1 cellular context compared by ENCODE assay signal in genomic region chr2:70142590-70143313, GRCh38.
A peak's percentile ranks its signal among the peaks of the same experiment; 100 is the strongest.
TF ChIP-seq lines count a peak whose summit lies in the region.

No MANE protein-coding gene starts in this region.

TF ChIP-seq in HEK293, 187 proteins besides CTCF, POLR2A, EP300 and RAD21 (continued from another document and continues in another):
- TF ChIP-seq KLF9 (tag by site-specific recombination; IDR thresholded peaks at IDR 0.05; ENCODE audit: low read depth): peak; percentile 77; the same call in 1 of the 2 replicates
- TF ChIP-seq ZNF777 (tag by site-specific recombination; IDR thresholded peaks at IDR 0.05; ENCODE audit: borderline replicate concordance): no peak
- TF ChIP-seq SP3 (tag by site-specific recombination; IDR thresholded peaks at IDR 0.05): peak; percentile 90
- TF ChIP-seq PRDM4 (tag by site-specific recombination; IDR thresholded peaks at IDR 0.05): peak; percentile 70
- no peak for TF ChIP-seq ZNF514 (tag by site-specific recombination; IDR thresholded peaks at IDR 0.05)
- TF ChIP-seq ZSCAN23 (tag by site-specific recombination; IDR thresholded peaks at IDR 0.05): peak; percentile 76
- peak; percentile 75 for TF ChIP-seq WT1 (tag by site-specific recombination; IDR thresholded peaks at IDR 0.05)
- TF ChIP-seq ZSCAN5A (tag by site-specific recombination; IDR thresholded peaks at IDR 0.05): 0 out of 2 replicates have a peak, but pooled peaks have one; percentile 28
- peak; percentile 99 for TF ChIP-seq KLF10 (tag by site-specific recombination; IDR thresholded peaks at IDR 0.05)
- peak; percentile 99 for TF ChIP-seq ZNF629 (tag by site-specific recombination; IDR thresholded peaks at IDR 0.05)
- no peak for TF ChIP-seq ZNF513 (tag by site-specific recombination; IDR thresholded peaks at IDR 0.05)
- peak; percentile 8; the same call in 1 of the 2 replicates for TF ChIP-seq ZBTB44 (tag by site-specific recombination; IDR thresholded peaks at IDR 0.05)
- TF ChIP-seq ZIC2 (tag by site-specific recombination; IDR thresholded peaks at IDR 0.05): peak; percentile 74
- no peak for TF ChIP-seq BCL6B (tag by site-specific recombination; IDR thresholded peaks at IDR 0.05)
- no peak for TF ChIP-seq HOXD13 (CRISPR knock-in tag; IDR thresholded peaks at IDR 0.05; ENCODE audit: borderline replicate concordance)
- peak; percentile 87 for TF ChIP-seq INSM2 (tag by site-specific recombination; IDR thresholded peaks at IDR 0.05)
- TF ChIP-seq HIC1 (tag by site-specific recombination; IDR thresholded peaks at IDR 0.05): peak; percentile 89
- TF ChIP-seq ZNF174 (tag by site-specific recombination; IDR thresholded peaks at IDR 0.05): no peak
- TF ChIP-seq ZNF140 (tag by site-specific recombination; IDR thresholded peaks at IDR 0.05): no peak
- no peak for TF ChIP-seq ZNF211 (tag by site-specific recombination; IDR thresholded peaks at IDR 0.05; ENCODE audit: low read depth)
- no peak for TF ChIP-seq TRIM28 (IDR thresholded peaks at IDR 0.05; ENCODE audit: borderline replicate concordance, low read length)
- TF ChIP-seq ZNF596 (tag by site-specific recombination; IDR thresholded peaks at IDR 0.05): no peak
- no peak for TF ChIP-seq ZFP41 (tag by site-specific recombination; IDR thresholded peaks at IDR 0.05; ENCODE audit: borderline replicate concordance)
- TF ChIP-seq ZNF24 (tag by site-specific recombination; IDR thresholded peaks at IDR 0.05): peak; percentile 93
- peak; percentile 99 for TF ChIP-seq KLF16 (tag by site-specific recombination; IDR thresholded peaks at IDR 0.05)
- no peak for TF ChIP-seq MEIS1 (CRISPR knock-in tag; IDR thresholded peaks at IDR 0.05; ENCODE audit: borderline replicate concordance)
- no peak for TF ChIP-seq ZNF48 (tag by site-specific recombination; IDR thresholded peaks at IDR 0.05)
- peak; percentile 96 for TF ChIP-seq ZBTB17 (tag by site-specific recombination; IDR thresholded peaks at IDR 0.05)
- TF ChIP-seq ZBTB8A (tag by site-specific recombination; IDR thresholded peaks at IDR 0.05): 0 out of 2 replicates have a peak, but pooled peaks have one; percentile 7
- TF ChIP-seq KLF7 (tag by site-specific recombination; IDR thresholded peaks at IDR 0.05; ENCODE audit: borderline replicate concordance): peak; percentile 52; the same call in 1 of the 2 replicates
- TF ChIP-seq SETDB1 (IDR thresholded peaks at IDR 0.05; ENCODE audit: insufficient read length, low read length): no peak
- TF ChIP-seq REPIN1 (tag by site-specific recombination; IDR thresholded peaks at IDR 0.05; ENCODE audit: low read depth): no peak
- TF ChIP-seq ZNF830 (tag by site-specific recombination; IDR thresholded peaks at IDR 0.05; ENCODE audit: low read depth): no peak
- TF ChIP-seq ZBTB20 (tag by site-specific recombination; IDR thresholded peaks at IDR 0.05): peak; percentile 87
- TF ChIP-seq ZNF366 (tag by site-specific recombination; conservative IDR thresholded peaks at IDR 0.05): peak; percentile 96
- peak; percentile 91 for TF ChIP-seq ZFP37 (tag by site-specific recombination; IDR thresholded peaks at IDR 0.05)
- TF ChIP-seq ZNF580 (tag by site-specific recombination; IDR thresholded peaks at IDR 0.05): no peak
- TF ChIP-seq GLIS1 (tag by site-specific recombination; IDR thresholded peaks at IDR 0.05): peak; percentile 93
- 0 out of 2 replicates have a peak, but pooled peaks have one; percentile 56 for TF ChIP-seq ZFP69B (tag by site-specific recombination; IDR thresholded peaks at IDR 0.05)
- TF ChIP-seq ZNF335 (tag by site-specific recombination; conservative IDR thresholded peaks at IDR 0.05): peak; percentile 43
- no peak for TF ChIP-seq ZNF280C (tag by site-specific recombination; IDR thresholded peaks at IDR 0.05)
- no peak for TF ChIP-seq ZNF473 (tag by site-specific recombination; IDR thresholded peaks at IDR 0.05)
- TF ChIP-seq ZBTB48 (tag by site-specific recombination; IDR thresholded peaks at IDR 0.05): no peak
- TF ChIP-seq SP7 (tag by site-specific recombination; IDR thresholded peaks at IDR 0.05): peak; percentile 94
- TF ChIP-seq ZNF548 (tag by site-specific recombination; IDR thresholded peaks at IDR 0.05): no peak
- no peak for TF ChIP-seq ZNF16 (tag by site-specific recombination; IDR thresholded peaks at IDR 0.05; ENCODE audit: low read depth)
- TF ChIP-seq ZNF362 (tag by site-specific recombination; IDR thresholded peaks at IDR 0.05): peak; percentile 58; the same call in 1 of the 2 replicates
- TF ChIP-seq ZNF658 (tag by site-specific recombination; IDR thresholded peaks at IDR 0.05): no peak
- no peak for TF ChIP-seq ZNF549 (tag by site-specific recombination; IDR thresholded peaks at IDR 0.05)
- no peak for TF ChIP-seq ZNF274 (IDR thresholded peaks at IDR 0.05; ENCODE audit: low read length)
- no peak for TF ChIP-seq ZNF274 (tag by site-specific recombination; IDR thresholded peaks at IDR 0.05; ENCODE audit: borderline replicate concordance)
- no peak for TF ChIP-seq ZNF837 (tag by site-specific recombination; IDR thresholded peaks at IDR 0.05)
